24 cellular contexts compared by ENCODE assay signal in the genomic region with DNA sequence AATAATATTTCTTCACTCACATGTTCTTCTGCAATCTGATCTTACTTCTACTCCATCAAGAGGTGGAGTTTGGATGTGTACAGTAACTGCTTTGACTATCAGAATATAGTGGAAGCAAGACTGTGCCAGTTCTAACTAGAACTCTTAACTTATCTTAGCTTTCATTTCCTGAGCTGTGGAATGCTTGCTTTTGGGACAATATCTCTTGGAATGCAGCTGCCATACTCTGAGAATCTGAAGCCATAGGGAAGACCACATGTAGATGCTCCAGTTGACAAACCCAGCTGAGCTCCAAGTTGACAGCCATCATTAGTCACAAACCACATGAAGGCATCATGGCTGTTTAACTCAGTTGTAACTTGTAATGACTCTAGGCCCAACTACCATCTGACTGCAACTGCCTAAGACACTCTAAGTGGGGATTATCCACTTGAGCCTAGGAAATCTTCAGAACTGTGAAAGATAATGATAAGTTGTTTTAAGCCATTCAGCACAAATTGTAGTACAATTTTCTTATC. TPM values are rescaled to one million over a fixed set of nuclear protein-coding genes. Genes with fewer than 3 reads are reported as not detected.
DNase-seq lines count a peak whose midpoint lies in the region; ATAC-seq, FAIRE-seq and TF ChIP-seq lines count a peak whose summit lies in the region.
"Had no signal": no experiment of that assay in that cellular context is flagged by ENCODE, and none has a peak within 500 bp of the region (broad histone marks: within the 10 kb centered on the region; RNA-seq: fewer than 3 reads in every experiment).

No MANE protein-coding gene starts in this region.

- H3K27me3 ChIP-seq in foreskin keratinocyte = no peaks in the 10 kb centered on the region
- H3K27me3 ChIP-seq: gastroesophageal sphincter, stomach, tibial artery had no signal

- no peak for TF ChIP-seq CTCF in foreskin keratinocyte (conservative IDR thresholded peaks at IDR 0.05)

- no peak overlapping the region for H3K27ac ChIP-seq in foreskin keratinocyte
- H3K27ac ChIP-seq: epithelial cell of prostate, gastroesophageal sphincter, stomach, tibial artery had no signal

- H3K9me3 Mint-ChIP-seq in activated T-helper 17 cell treated with anti-CD3 and anti-CD28 coated beads, Interleukin-2, amount 50 U/mL, for 72 hours = no peaks in the 10 kb centered on the region
- H3K9me3 Mint-ChIP-seq: activated naive CD4-positive, alpha-beta T cell treated with anti-CD3 and anti-CD28 coated beads, Interleukin-2, amount 50 U/mL, for 24 hours had no signal

- peak; percentile 54 for ATAC-seq in activated T-helper 17 cell treated with anti-CD3 and anti-CD28 coated beads, Interleukin-2, amount 50 U/mL, for 72 hours (replicated peaks)
- ATAC-seq in foreskin keratinocyte (peak; percentile 44), HG02759 (IDR thresholded peaks at IDR 0.05; ENCODE audit: unreplicated experiment) (no peak), GM21723 (IDR thresholded peaks at IDR 0.05; ENCODE audit: unreplicated experiment) (no peak)
- ATAC-seq: gastroesophageal sphincter, sciatic nerve, WTC11 had no signal

- H3K27ac Mint-ChIP-seq in activated T-helper 17 cell treated with anti-CD3 and anti-CD28 coated beads, Interleukin-2, amount 50 U/mL, for 72 hours = no peak overlapping the region
- H3K27ac Mint-ChIP-seq: activated naive CD4-positive, alpha-beta T cell treated with anti-CD3 and anti-CD28 coated beads, Interleukin-2, amount 50 U/mL, for 24 hours; CD4-positive, alpha-beta T cell; WTC11 had no signal

- no peak for FAIRE-seq in frontal cortex (lab: Jason Lieb, UNC)
- FAIRE-seq: G401.6, islet of Langerhans had no signal

- H3K4me1 Mint-ChIP-seq in activated T-helper 17 cell treated with anti-CD3 and anti-CD28 coated beads, Interleukin-2, amount 50 U/mL, for 72 hours = no peaks in the 10 kb centered on the region
- H3K4me1 Mint-ChIP-seq: activated naive CD4-positive, alpha-beta T cell treated with anti-CD3 and anti-CD28 coated beads, Interleukin-2, amount 50 U/mL, for 24 hours had no signal

- no peaks in the 10 kb centered on the region for H3K27me3 Mint-ChIP-seq in activated T-helper 17 cell treated with anti-CD3 and anti-CD28 coated beads, Interleukin-2, amount 50 U/mL, for 72 hours
- H3K27me3 Mint-ChIP-seq: activated naive CD4-positive, alpha-beta T cell treated with anti-CD3 and anti-CD28 coated beads, Interleukin-2, amount 50 U/mL, for 24 hours; CD4-positive, alpha-beta T cell had no signal

- no peaks in the 10 kb centered on the region for H3K4me1 ChIP-seq in foreskin keratinocyte
- H3K4me1 ChIP-seq: gastroesophageal sphincter, stomach, tibial artery had no signal

- no peaks in the 10 kb centered on the region for H3K36me3 Mint-ChIP-seq in activated T-helper 17 cell treated with anti-CD3 and anti-CD28 coated beads, Interleukin-2, amount 50 U/mL, for 72 hours (ENCODE audit: low read depth)
- H3K36me3 Mint-ChIP-seq: WTC11 had no signal

- DNase-seq in LHCN-M2 (ENCODE audit: low read depth) (peak; percentile 56), foreskin keratinocyte (peak; percentile 9 to 27), frontal cortex (ENCODE audit: low spot score in 2 of 2) (no peak), AML-193 (lab: John Stamatoyannopoulos, UW) (no peak)
- DNase-seq: activated CD4-positive, alpha-beta T cell treated with anti-CD3 and anti-CD28 coated beads, Interleukin-2, amount 50 U/mL, for 48 hours; activated CD8-positive, alpha-beta memory T cell treated with anti-CD3 and anti-CD28 coated beads, Interleukin-2, amount 50 U/mL, for 4 hours; CD4-positive, alpha-beta T cell; hypothalamus; NCI-H1436 treated with DMSO at 0.1 percent for 48 hours; NCI-H2171; NCI-H526 treated with DMSO at 0.1 percent for 48 hours; posterior cingulate gyrus; stomach; tibial artery had no signal

- H3K4me3 Mint-ChIP-seq in activated T-helper 17 cell treated with anti-CD3 and anti-CD28 coated beads, Interleukin-2, amount 50 U/mL, for 72 hours = no peak overlapping the region
- H3K4me3 Mint-ChIP-seq: activated naive CD4-positive, alpha-beta T cell treated with anti-CD3 and anti-CD28 coated beads, Interleukin-2, amount 50 U/mL, for 24 hours; CD4-positive, alpha-beta T cell; WTC11 had no signal

RNA-seq across cellular contexts. Expression of a gene that starts 40.8 kb away (rescaled TPM):
- total RNA-seq in LHCN-M2 (2014; rRNA removed) = 104 and 158 TPM in 2 replicates
- polyA plus RNA-seq in LHCN-M2 (2012) = 2.6 TPM
- 10 to 100 TPM; 19.1 to 23.6 TPM for total RNA-seq in activated T-helper 17 cell treated with anti-CD3 and anti-CD28 coated beads, Interleukin-2, amount 50 U/mL, for 72 hours
- total RNA-seq in foreskin keratinocyte = 39.0 and 39.8 TPM in 2 replicates
- polyA plus RNA-seq in foreskin keratinocyte = 9.8 and 12.4 TPM in 2 replicates
- total RNA-seq in frontal cortex = 24.9 TPM

Comparison
In these comparisons a context has a peak if more than half of its experiments do, and no peak if none do; other contexts are left out.
1. DNase-seq: peak in LHCN-M2 (single experiment) and foreskin keratinocyte (2 of 2); none in frontal cortex (0 of 2) and AML-193 (0 of 2).
2. ATAC-seq: peak in activated T-helper 17 cell treated with anti-CD3 and anti-CD28 coated beads, Interleukin-2, amount 50 U/mL, for 72 hours (single experiment) and foreskin keratinocyte (single experiment); none in HG02759 (single experiment) and GM21723 (single experiment).